9 cellular contexts compared by ENCODE assay signal in the genomic region with DNA sequence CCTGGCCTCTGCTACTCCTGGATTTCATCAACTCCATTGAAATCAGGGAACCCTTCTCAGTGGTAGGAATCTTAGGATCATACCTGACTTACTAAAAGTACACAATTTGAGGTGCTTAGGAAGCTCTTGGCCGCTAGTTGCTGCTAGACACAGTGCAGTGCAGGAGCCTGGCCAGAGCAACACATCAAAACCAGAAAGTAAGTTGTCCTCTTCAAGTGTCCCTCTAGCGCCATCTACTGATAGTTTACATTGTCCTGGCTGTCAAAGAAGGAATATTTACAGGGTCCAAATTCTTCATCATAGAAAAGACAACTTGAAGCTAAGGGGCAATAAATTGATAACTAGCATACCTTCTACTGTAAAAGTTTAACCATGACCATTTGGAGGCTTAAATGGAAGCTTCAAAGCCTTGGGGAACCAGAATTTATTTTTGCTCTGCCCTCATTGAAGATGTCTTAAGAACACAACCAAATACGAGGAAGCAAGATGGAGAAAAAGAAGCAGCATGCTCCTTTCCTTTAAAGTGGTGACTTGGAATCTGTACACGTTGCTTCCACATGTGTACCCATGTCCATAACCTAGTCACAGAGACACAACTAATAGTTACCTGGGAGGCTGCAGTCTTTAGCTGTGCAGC.
DNase-seq lines count a peak whose midpoint lies in the region; ATAC-seq lines count a peak whose summit lies in the region.
"Had no signal": no experiment of that assay in that cellular context is flagged by ENCODE, and none has a peak within 500 bp of the region (broad histone marks: within the 10 kb centered on the region; RNA-seq: fewer than 3 reads in every experiment).

No MANE protein-coding gene starts in this region.

- H3K27me3 Mint-ChIP-seq in stimulated activated memory B cell treated with anti-CD40 and anti-IgM and Interleukin-4, amounts not matched to agents 10 μg/mL and 1 μg/mL and 100 μg/mL, for 72 hours: no peaks in the 10 kb centered on the region

- no peak overlapping the region for H3K4me3 Mint-ChIP-seq in stimulated activated memory B cell treated with anti-CD40 and anti-IgM and Interleukin-4, amounts not matched to agents 10 μg/mL and 1 μg/mL and 100 μg/mL, for 72 hours

- no peaks in the 10 kb centered on the region for H3K4me1 Mint-ChIP-seq in stimulated activated memory B cell treated with anti-CD40 and anti-IgM and Interleukin-4, amounts not matched to agents 10 μg/mL and 1 μg/mL and 100 μg/mL, for 72 hours

- peak; percentile 4 for DNase-seq in EL
- peak; percentile 84 for DNase-seq in NCI-H460 (ENCODE audit: extremely low read depth, low read depth)
- peak in 45 of 58 donors; percentile 2 to 77 (median 32) for DNase-seq in anterior cingulate cortex (lab: John Stamatoyannopoulos, UW)
- DNase-seq in hypothalamus (lab: John Stamatoyannopoulos, UW): peak in 32 of 51 donors; percentile 1 to 74 (median 22)
- DNase-seq in NCI-H226: no peak

- H3K9me3 Mint-ChIP-seq in stimulated activated memory B cell treated with anti-CD40 and anti-IgM and Interleukin-4, amounts not matched to agents 10 μg/mL and 1 μg/mL and 100 μg/mL, for 72 hours: peaks cover 4% of the 10 kb centered on the region

- no peaks in the 10 kb centered on the region for H3K36me3 Mint-ChIP-seq in stimulated activated memory B cell treated with anti-CD40 and anti-IgM and Interleukin-4, amounts not matched to agents 10 μg/mL and 1 μg/mL and 100 μg/mL, for 72 hours
- H3K36me3 Mint-ChIP-seq: activated naive CD4-positive, alpha-beta T cell treated with anti-CD3 and anti-CD28 coated beads, Interleukin-2, amount 50 U/mL, for 72 hours had no signal

- H3K27ac Mint-ChIP-seq in stimulated activated memory B cell treated with anti-CD40 and anti-IgM and Interleukin-4, amounts not matched to agents 10 μg/mL and 1 μg/mL and 100 μg/mL, for 72 hours: no peak overlapping the region
- H3K27ac Mint-ChIP-seq: activated naive CD4-positive, alpha-beta T cell treated with anti-CD3 and anti-CD28 coated beads, Interleukin-2, amount 50 U/mL, for 72 hours had no signal

- peak; percentile 99 for ATAC-seq in GM21367 (IDR thresholded peaks at IDR 0.05; ENCODE audit: unreplicated experiment)
- peak; percentile 100 for ATAC-seq in HG03520 (IDR thresholded peaks at IDR 0.05; ENCODE audit: unreplicated experiment)
- ATAC-seq in stimulated activated memory B cell treated with anti-CD40 and anti-IgM and Interleukin-4, amounts not matched to agents 10 μg/mL and 1 μg/mL and 100 μg/mL, for 72 hours: peak; percentile 39

Comparison
In these comparisons a context has a peak if more than half of its experiments do, and no peak if none do; other contexts are left out.
1. ATAC-seq: peak in every context shown above with its lines; median percentile 100 in HG03520; 99 in GM21367; 39 in stimulated activated memory B cell treated with anti-CD40 and anti-IgM and Interleukin-4, amounts not matched to agents 10 μg/mL and 1 μg/mL and 100 μg/mL, for 72 hours.